In genomic region chr1:74197657-74198552, GRCh38 we compare ENCODE assay signal across 8 cellular contexts. TPM values are rescaled to one million over a fixed set of nuclear protein-coding genes. Genes with fewer than 3 reads are reported as not detected.
A peak's percentile ranks its signal among the peaks of the same experiment; 100 is the strongest.
DNase-seq lines count a peak whose midpoint lies in the region; FAIRE-seq and TF ChIP-seq lines count a peak whose summit lies in the region.

FPGT (plus strand) TSS chr1:74198242; CDS start chr1:74198279, 37 bp downstream.
LRRIQ3 (minus strand) TSS chr1:74198176; CDS start chr1:74183684, 14,492 bp downstream.

- no peaks in the 10 kb centered on the region for H4K20me1 ChIP-seq in MM.1S (ENCODE audit: insufficient read depth, low read length)

- peaks cover 4% of the 10 kb centered on the region for H3F3A ChIP-seq in MM.1S (ENCODE audit: insufficient read depth, low read length)

- no peaks in the 10 kb centered on the region for H3K79me2 ChIP-seq in MM.1S (ENCODE audit: low read length)

- peaks cover 3% of the 10 kb centered on the region for H3K27me3 Mint-ChIP-seq in nephron progenitor cell (ENCODE audit: low read depth, poor library complexity)
- no peaks in the 10 kb centered on the region for H3K27me3 Mint-ChIP-seq in stimulated activated naive CD8-positive, alpha-beta T cell treated with anti-CD3 and anti-CD28 coated beads, Interleukin-15, Interleukin-2, amounts not matched to agents 100 ng/mL and 50 ng/mL, for 24 hours

- H3K9me3 Mint-ChIP-seq in nephron progenitor cell, result no peaks in the 10 kb centered on the region
- no peaks in the 10 kb centered on the region for H3K9me3 Mint-ChIP-seq in stimulated activated naive CD8-positive, alpha-beta T cell treated with anti-CD3 and anti-CD28 coated beads, Interleukin-15, Interleukin-2, amounts not matched to agents 100 ng/mL and 50 ng/mL, for 24 hours

- peak; percentile 92 for DNase-seq in HCEC 1CT
- DNase-seq in MM.1S, result peak; percentile 95
- DNase-seq in SHP77 treated with DMSO at 0.1 percent for 48 hours (lab: John Stamatoyannopoulos, UW), result peak; percentile 87
- peak; percentile 96 for DNase-seq in activated gamma-delta T cell treated with Interleukin-2 at 50 U/mL for 16 hours
- peak; percentile 95 for DNase-seq in fibroblast of villous mesenchyme (ENCODE audit: low read depth)
- DNase-seq in nephron progenitor cell, result peak; percentile 97

- TF ChIP-seq CTCF in MM.1S (IDR thresholded peaks at IDR 0.05; ENCODE audit: low read length) (no peak), fibroblast of villous mesenchyme (IDR thresholded peaks at IDR 0.05; ENCODE audit: insufficient read depth, low read depth, low read length) (no peak), nephron progenitor cell (IDR thresholded peaks at IDR 0.05) (no peak)

- H3K27ac Mint-ChIP-seq in nephron progenitor cell, result peak within 1 kb of the TSS; percentile 97
- peak within 1 kb of the TSS; percentile 91 for H3K27ac Mint-ChIP-seq in stimulated activated naive CD8-positive, alpha-beta T cell treated with anti-CD3 and anti-CD28 coated beads, Interleukin-15, Interleukin-2, amounts not matched to agents 100 ng/mL and 50 ng/mL, for 24 hours

- H3K4me1 Mint-ChIP-seq in nephron progenitor cell, result peaks cover 6% of the 10 kb centered on the region
- H3K4me1 Mint-ChIP-seq in stimulated activated naive CD8-positive, alpha-beta T cell treated with anti-CD3 and anti-CD28 coated beads, Interleukin-15, Interleukin-2, amounts not matched to agents 100 ng/mL and 50 ng/mL, for 24 hours (ENCODE audit: low read depth), result peaks cover 28% of the 10 kb centered on the region

- no peaks in the 10 kb centered on the region for H3K9me3 ChIP-seq in MM.1S (replicated peaks; ENCODE audit: insufficient read depth, low read length)

- H3K36me3 ChIP-seq in MM.1S (replicated peaks; ENCODE audit: insufficient read depth, low read length), result no peaks in the 10 kb centered on the region

- peak within 1 kb of the TSS; percentile 97 for H2AFZ ChIP-seq in MM.1S (ENCODE audit: low read length)

- H3K4me3 Mint-ChIP-seq in nephron progenitor cell, result peak within 1 kb of the TSS; percentile 90
- H3K4me3 Mint-ChIP-seq in stimulated activated naive CD8-positive, alpha-beta T cell treated with anti-CD3 and anti-CD28 coated beads, Interleukin-15, Interleukin-2, amounts not matched to agents 100 ng/mL and 50 ng/mL, for 24 hours, result peak within 1 kb of the TSS; percentile 86

- FAIRE-seq in G401.6 (lab: Jason Lieb, UNC), result peak; percentile 94

- peak within 1 kb of the TSS; percentile 65; the same call in 1 of the 2 replicates for H3K27ac ChIP-seq in MM.1S (ENCODE audit: low read length)

- peak within 1 kb of the TSS; percentile 82 for H3K4me2 ChIP-seq in MM.1S (ENCODE audit: low read depth, low read length)

- H3K9ac ChIP-seq in MM.1S (ENCODE audit: low read length), result peak within 1 kb of the TSS; percentile 65

- no peaks in the 10 kb centered on the region for H3K9me2 ChIP-seq in MM.1S (replicated peaks; ENCODE audit: insufficient read depth, low read length)

- no peaks in the 10 kb centered on the region for H3K27me3 ChIP-seq in MM.1S (replicated peaks; ENCODE audit: insufficient read depth, low read length)

- H3K4me3 ChIP-seq in MM.1S (ENCODE audit: low read length) (peak within 1 kb of the TSS; percentile 79), fibroblast of villous mesenchyme (ENCODE audit: low read depth, low read length) (peak within 1 kb of the TSS; percentile 93)

- peaks cover 9% of the 10 kb centered on the region for H3K36me3 Mint-ChIP-seq in nephron progenitor cell (ENCODE audit: low read depth)
- peaks cover 17% of the 10 kb centered on the region for H3K36me3 Mint-ChIP-seq in stimulated activated naive CD8-positive, alpha-beta T cell treated with anti-CD3 and anti-CD28 coated beads, Interleukin-15, Interleukin-2, amounts not matched to agents 100 ng/mL and 50 ng/mL, for 24 hours (ENCODE audit: low read depth)

- peaks cover 4% of the 10 kb centered on the region; the same call in 1 of the 2 replicates for H3K4me1 ChIP-seq in MM.1S (ENCODE audit: low read length)

RNA-seq across cellular contexts. Expression of gene FPGT, which starts in this region (rescaled TPM):
- 8.1 and 18.1 TPM in 2 replicates for total RNA-seq in fibroblast of villous mesenchyme

RNA-seq across cellular contexts. Expression of gene LRRIQ3, which starts in this region (rescaled TPM):
- total RNA-seq in fibroblast of villous mesenchyme, result 0.32 and 1.7 TPM in 2 replicates

Comparison
In these comparisons a context has a peak if more than half of its experiments do, and no peak if none do; other contexts are left out.
1. Peak in every context shown above with its lines: DNase-seq, H3K4me3 ChIP-seq and H3K27ac ChIP-seq.